10 cellular contexts compared by ENCODE assay signal in the genomic region with DNA sequence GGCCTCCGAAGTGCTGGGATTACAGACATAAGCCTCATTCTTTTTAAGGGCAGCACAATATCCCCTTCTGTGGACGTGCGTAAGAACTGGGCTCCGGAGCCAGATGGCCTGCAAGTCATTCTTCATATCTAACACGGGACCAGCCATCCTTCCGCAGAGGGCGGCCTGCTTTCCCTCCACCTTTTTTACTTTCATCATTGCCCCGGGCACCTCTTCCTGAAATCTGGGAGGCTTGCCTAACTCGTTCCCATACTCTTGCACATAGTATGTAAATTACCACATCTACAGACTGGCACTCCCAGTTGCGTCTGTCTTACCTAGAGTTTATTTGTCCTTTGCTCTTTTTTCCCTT.
"Had no signal": no experiment of that assay in that cellular context is flagged by ENCODE, and none has a peak within 500 bp of the region (broad histone marks: within the 10 kb centered on the region; RNA-seq: fewer than 3 reads in every experiment).

No MANE protein-coding gene starts in this region.

- DNase-seq: activated CD4-positive, alpha-beta T cell treated with anti-CD3 and anti-CD28 coated beads, Interleukin-2, amount 50 U/mL, for 4 hours; activated gamma-delta T cell; cerebellar nuclear complex; effector memory CD4-positive, alpha-beta T cell; hypothalamus; kidney; stimulated activated naive CD4-positive, alpha-beta T cell; thyroid gland; uterus had no signal

- H3K9me3 ChIP-seq: ascending aorta, thyroid gland, uterus had no signal

- H3K36me3 ChIP-seq: ascending aorta, thyroid gland, uterus had no signal

- H3K27me3 ChIP-seq: ascending aorta, thyroid gland, uterus had no signal

- H3K27ac ChIP-seq: ascending aorta, thyroid gland, uterus had no signal

- H3K4me1 ChIP-seq: ascending aorta, thyroid gland, uterus had no signal

- H3K4me3 ChIP-seq: ascending aorta, thyroid gland, uterus had no signal
